ENCODE assay signal across 8 cellular contexts in the genomic region with DNA sequence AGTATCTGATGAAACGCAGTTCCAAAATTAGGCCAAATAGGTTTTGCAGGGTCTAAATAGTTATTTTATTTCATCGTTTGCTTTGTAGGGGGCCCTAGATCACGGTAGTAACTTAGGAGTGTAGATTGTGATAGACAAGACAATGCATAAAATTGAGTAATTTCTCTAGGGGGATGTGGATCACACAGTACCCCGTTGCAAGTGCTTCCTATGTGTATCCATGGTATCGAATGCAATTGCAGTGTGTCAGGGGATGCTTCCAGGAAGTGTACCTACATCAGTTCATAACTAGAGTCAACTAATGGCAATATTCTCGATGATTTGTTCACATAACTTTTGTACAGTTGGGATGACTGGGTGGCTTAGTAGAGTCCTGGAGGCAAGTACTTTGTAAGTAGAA. TPM values are rescaled to one million over a fixed set of nuclear protein-coding genes. Genes with fewer than 3 reads are reported as not detected.
DNase-seq lines count a peak whose midpoint lies in the region; ATAC-seq, FAIRE-seq and TF ChIP-seq lines count a peak whose summit lies in the region.

No MANE protein-coding gene starts in this region.

- no peaks in the 10 kb centered on the region for H3K9me3 ChIP-seq in A549

- DNase-seq in A549 (ENCODE audit: low read depth in 1 of 2, low spot score in 1 of 2) (no peak), GM18507 (ENCODE audit: extremely low spot score, insufficient read length, low read depth) (no peak), fibroblast of the aortic adventitia (ENCODE audit: low read depth) (peak; percentile 25), G401 (ENCODE audit: low spot score) (no peak), UCSD-AML1 (lab: John Stamatoyannopoulos, UW; ENCODE audit: unreplicated experiment) (no peak)
- no peak for DNase-seq in T-helper 2 cell treated with Interferon-gamma antibody and Interleukin-4, amounts not matched to agents 5 μg/mL and 100 μg/mL, for 36 hours (ENCODE audit: low spot score)

- H3K4me1 ChIP-seq in A549 (peaks cover 14% of the 10 kb centered on the region), rectal smooth muscle tissue (ENCODE audit: control insufficient read depth, insufficient read depth, low read length) (no peaks in the 10 kb centered on the region)

- H3K27me3 ChIP-seq in rectal smooth muscle tissue (ENCODE audit: control insufficient read depth, insufficient read depth, low read length): no peaks in the 10 kb centered on the region

- H3K27ac Mint-ChIP-seq in T-helper 2 cell treated with Interferon-gamma antibody and Interleukin-4, amounts not matched to agents 5 μg/mL and 100 μg/mL, for 36 hours: peak overlapping the region; percentile 87

- no peak for TF ChIP-seq EP300 in A549 (IDR thresholded peaks at IDR 0.05)

- peaks cover 21% of the 10 kb centered on the region for H3K4me1 Mint-ChIP-seq in T-helper 2 cell treated with Interferon-gamma antibody and Interleukin-4, amounts not matched to agents 5 μg/mL and 100 μg/mL, for 36 hours (ENCODE audit: low read depth)

- no peaks in the 10 kb centered on the region for H3K9me3 Mint-ChIP-seq in T-helper 2 cell treated with Interferon-gamma antibody and Interleukin-4, amounts not matched to agents 5 μg/mL and 100 μg/mL, for 36 hours

- peaks cover 2% of the 10 kb centered on the region for H3K36me3 ChIP-seq in rectal smooth muscle tissue (ENCODE audit: control insufficient read depth, insufficient read depth, low read length)

- H3K4me3 ChIP-seq in A549 (peak overlapping the region; percentile 87), fibroblast of the aortic adventitia (ENCODE audit: low read depth, low read length) (peak overlapping the region; percentile 86), rectal smooth muscle tissue (ENCODE audit: low read length) (peak overlapping the region; percentile 81)

- H3K27me3 Mint-ChIP-seq in T-helper 2 cell treated with Interferon-gamma antibody and Interleukin-4, amounts not matched to agents 5 μg/mL and 100 μg/mL, for 36 hours (ENCODE audit: low read depth): peaks cover 9% of the 10 kb centered on the region

- TF ChIP-seq RAD21 in A549 (conservative IDR thresholded peaks at IDR 0.05 in 1 of 2, IDR thresholded peaks at IDR 0.05 in 1 of 2): no peak

- in situ Hi-C loops in G401 (cut with HindIII; ENCODE audit: low sequenced_read_pairs): no loop called here

- POLR2A ChIA-PET in A549 (lab: Yijun Ruan, JAX): no interaction called here

- TF ChIP-seq POLR2A in A549 (IDR thresholded peaks at IDR 0.05; ENCODE audit: low read length): no peak

- peak overlapping the region; percentile 84 for H3K4me2 ChIP-seq in A549

- WGBS in A549 (ENCODE audit: missing lambda C conversion rate): 2% methylated on average over 6 of the region's 6 CpGs

- H3K9ac ChIP-seq in rectal smooth muscle tissue (ENCODE audit: low read length): peak overlapping the region; percentile 29

- ATAC-seq in A549 (peak in 1 of 2 experiments; percentile 31; a peak in 3 of 6 replicates), GM18520 (IDR thresholded peaks at IDR 0.05; ENCODE audit: unreplicated experiment) (no peak)

- H3K27ac ChIP-seq in A549: peak overlapping the region; percentile 85 to 98
- no peak overlapping the region for H3K27ac ChIP-seq in rectal smooth muscle tissue (ENCODE audit: low read depth, low read length)

- no peak for FAIRE-seq in A549 (lab: Jason Lieb, UNC)
- peak; percentile 76 for FAIRE-seq in GM18507 (lab: Jason Lieb, UNC)

- TF ChIP-seq CTCF in A549 (IDR thresholded peaks at IDR 0.05) (no peak), fibroblast of the aortic adventitia (IDR thresholded peaks at IDR 0.05; ENCODE audit: insufficient read depth, low read length) (no peak)

- CTCF ChIA-PET in A549 (lab: Yijun Ruan, JAX): interaction anchor here (2.7 kb wide), 1 partner anchor 25 kb away, joined by 8 read pairs; the partner anchor contains the start of gene METTL5

- H3K36me3 Mint-ChIP-seq in T-helper 2 cell treated with Interferon-gamma antibody and Interleukin-4, amounts not matched to agents 5 μg/mL and 100 μg/mL, for 36 hours (ENCODE audit: low read depth): peaks cover 14% of the 10 kb centered on the region

- peak overlapping the region; percentile 89 for H3K4me3 Mint-ChIP-seq in T-helper 2 cell treated with Interferon-gamma antibody and Interleukin-4, amounts not matched to agents 5 μg/mL and 100 μg/mL, for 36 hours

TF ChIP-seq in A549, 52 proteins besides CTCF, POLR2A, EP300 and RAD21:
- TF ChIP-seq EHMT2 (IDR thresholded peaks at IDR 0.05; ENCODE audit: low read depth) (no peak), NPAS2 (CRISPR knock-in tag; IDR thresholded peaks at IDR 0.05; ENCODE audit: borderline replicate concordance) (no peak), TP53 (CRISPR knock-in tag; IDR thresholded peaks at IDR 0.05) (no peak), ZNF302 (CRISPR knock-in tag; IDR thresholded peaks at IDR 0.05) (no peak), HOXB13 (CRISPR knock-in tag; IDR thresholded peaks at IDR 0.05; ENCODE audit: low read depth) (no peak), RNF2 (IDR thresholded peaks at IDR 0.05; ENCODE audit: borderline replicate concordance, low read depth) (no peak), ESRRA (IDR thresholded peaks at IDR 0.05; ENCODE audit: borderline replicate concordance, low read length) (no peak), TFCP2L1 (CRISPR knock-in tag; IDR thresholded peaks at IDR 0.05) (no peak)
- TF ChIP-seq, protein P1, sequence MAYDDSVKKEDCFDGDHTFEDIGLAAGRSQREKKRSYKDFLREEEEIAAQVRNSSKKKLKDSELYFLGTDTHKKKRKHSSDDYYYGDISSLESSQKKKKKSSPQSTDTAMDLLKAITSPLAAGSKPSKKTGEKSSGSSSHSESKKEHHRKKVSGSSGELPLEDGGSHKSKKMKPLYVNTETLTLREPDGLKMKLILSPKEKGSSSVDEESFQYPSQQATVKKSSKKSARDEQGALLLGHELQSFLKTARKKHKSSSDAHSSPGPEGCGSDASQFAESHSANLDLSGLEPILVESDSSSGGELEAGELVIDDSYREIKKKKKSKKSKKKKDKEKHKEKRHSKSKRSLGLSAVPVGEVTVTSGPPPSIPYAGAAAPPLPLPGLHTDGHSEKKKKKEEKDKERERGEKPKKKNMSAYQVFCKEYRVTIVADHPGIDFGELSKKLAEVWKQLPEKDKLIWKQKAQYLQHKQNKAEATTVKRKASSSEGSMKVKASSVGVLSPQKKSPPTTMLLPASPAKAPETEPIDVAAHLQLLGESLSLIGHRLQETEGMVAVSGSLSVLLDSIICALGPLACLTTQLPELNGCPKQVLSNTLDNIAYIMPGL (CRISPR knock-in tag; IDR thresholded peaks at IDR 0.05; ENCODE audit: borderline replicate concordance): no peak
- TF ChIP-seq, protein P2, sequence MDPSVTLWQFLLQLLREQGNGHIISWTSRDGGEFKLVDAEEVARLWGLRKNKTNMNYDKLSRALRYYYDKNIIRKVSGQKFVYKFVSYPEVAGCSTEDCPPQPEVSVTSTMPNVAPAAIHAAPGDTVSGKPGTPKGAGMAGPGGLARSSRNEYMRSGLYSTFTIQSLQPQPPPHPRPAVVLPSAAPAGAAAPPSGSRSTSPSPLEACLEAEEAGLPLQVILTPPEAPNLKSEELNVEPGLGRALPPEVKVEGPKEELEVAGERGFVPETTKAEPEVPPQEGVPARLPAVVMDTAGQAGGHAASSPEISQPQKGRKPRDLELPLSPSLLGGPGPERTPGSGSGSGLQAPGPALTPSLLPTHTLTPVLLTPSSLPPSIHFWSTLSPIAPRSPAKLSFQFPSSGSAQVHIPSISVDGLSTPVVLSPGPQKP (IDR thresholded peaks at IDR 0.05; ENCODE audit: low read depth, low read length): no peak

RNA-seq across cellular contexts. Expression of gene SSB, which starts 0.9 kb away (rescaled TPM):
- 129 and 253 TPM in 2 replicates for polyA plus RNA-seq in A549 (2011; rRNA removed)
- 56.1 and 78.0 TPM in 2 replicates for polyA plus RNA-seq in A549 (2012; cell fraction: cytosol; rRNA removed)
- 29.5 and 55.5 TPM in 2 replicates for polyA plus RNA-seq in A549 (2012; cell fraction: nucleus; rRNA removed)
- 246 to 255 TPM (median 253 TPM) in 3 replicates for polyA plus RNA-seq in A549 (2017; fragmentation: RNase III; extraction: RNeasy Plus Mini Kit Qiagen cat#74134 plus additional on column Dnase treatment)
- 17.1 and 28.3 TPM in 2 replicates for polyA minus RNA-seq in A549 (2011; rRNA and poly(A)+ RNA removed)
- total RNA-seq in fibroblast of the aortic adventitia (ENCODE audit: low replicate concordance): 98.8 and 141 TPM in 2 replicates
- total RNA-seq in G401 (2014; rRNA removed; shearing (Covaris generic)): 110 and 159 TPM in 2 replicates

RNA-seq across cellular contexts. Expression of gene METTL5, which starts 25.1 kb away (rescaled TPM):
- polyA plus RNA-seq in A549 (2011; rRNA removed) (58.1 and 86.9 TPM in 2 replicates), A549 (2017; fragmentation: RNase III; extraction: RNeasy Plus Mini Kit Qiagen cat#74134 plus additional on column Dnase treatment) (97.6 to 112 TPM (median 105 TPM) in 3 replicates)
- polyA plus RNA-seq in A549 (2012; cell fraction: cytosol; rRNA removed): 36.9 and 46.4 TPM in 2 replicates
- 8.3 and 14.7 TPM in 2 replicates for polyA plus RNA-seq in A549 (2012; cell fraction: nucleus; rRNA removed)
- polyA minus RNA-seq in A549 (2011; rRNA and poly(A)+ RNA removed): 8.3 and 12.0 TPM in 2 replicates
- 44.3 and 76.6 TPM in 2 replicates for total RNA-seq in fibroblast of the aortic adventitia (ENCODE audit: low replicate concordance)
- 85.8 and 87.3 TPM in 2 replicates for total RNA-seq in G401 (2014; rRNA removed; shearing (Covaris generic))

RNA-seq across cellular contexts. Expression of gene UBR3, which starts 27.7 kb away (rescaled TPM):
- 21.1 and 23.1 TPM in 2 replicates for polyA plus RNA-seq in A549 (2011; rRNA removed)
- polyA plus RNA-seq in A549 (2012; cell fraction: cytosol; rRNA removed): 3.7 and 4.0 TPM in 2 replicates
- polyA plus RNA-seq in A549 (2012; cell fraction: nucleus; rRNA removed): 4.3 and 6.0 TPM in 2 replicates
- 10.3 to 11.1 TPM (median 11.0 TPM) in 3 replicates for polyA plus RNA-seq in A549 (2017; fragmentation: RNase III; extraction: RNeasy Plus Mini Kit Qiagen cat#74134 plus additional on column Dnase treatment)
- 21.6 and 23.6 TPM in 2 replicates for polyA minus RNA-seq in A549 (2011; rRNA and poly(A)+ RNA removed)
- 29.2 and 45.5 TPM in 2 replicates for total RNA-seq in fibroblast of the aortic adventitia (ENCODE audit: low replicate concordance)
- 20.2 and 24.9 TPM in 2 replicates for total RNA-seq in G401 (2014; rRNA removed; shearing (Covaris generic))
